Comparison of ENCODE assay signal across 18 cellular contexts in the genomic region with DNA sequence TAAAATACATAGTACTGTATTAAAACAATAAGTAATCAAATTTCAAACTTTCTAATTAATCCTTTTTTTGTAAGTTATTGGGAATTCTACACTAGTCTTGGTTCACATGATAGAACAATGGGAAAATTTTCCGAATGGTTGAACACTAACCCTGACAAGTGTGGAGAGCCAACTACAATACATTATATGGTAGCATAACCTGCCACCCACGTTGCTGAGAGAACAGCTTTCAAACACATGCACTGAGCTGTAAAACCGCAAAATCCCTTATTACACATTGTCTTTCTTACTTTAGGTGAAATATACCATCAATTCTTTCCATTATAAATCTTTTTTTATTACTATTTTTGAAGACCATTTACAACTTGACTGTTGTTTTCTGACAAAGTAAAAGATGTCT. TPM values are rescaled to one million over a fixed set of nuclear protein-coding genes. Genes with fewer than 3 reads are reported as not detected.
A peak's percentile ranks its signal among the peaks of the same experiment; 100 is the strongest.
DNase-seq lines count a peak whose midpoint lies in the region; ATAC-seq, FAIRE-seq and TF ChIP-seq lines count a peak whose summit lies in the region.
"Had no signal": no experiment of that assay in that cellular context is flagged by ENCODE, and none has a peak within 500 bp of the region (broad histone marks: within the 10 kb centered on the region; RNA-seq: fewer than 3 reads in every experiment).

No MANE protein-coding gene starts in this region.

- no peak for TF ChIP-seq POLR2A in GM12892 (IDR thresholded peaks at IDR 0.05; ENCODE audit: low read depth, low read length)

- no peak for TF ChIP-seq CTCF in chondrocyte (IDR thresholded peaks at IDR 0.05)

- H3K4me1 Mint-ChIP-seq in chondrocyte (ENCODE audit: low read depth), result peaks cover 59% of the 10 kb centered on the region

- H3K4me3 Mint-ChIP-seq in chondrocyte (ENCODE audit: unreplicated experiment), result no peak overlapping the region
- H3K4me3 Mint-ChIP-seq: CD14-positive monocyte had no signal

- H3K27me3 Mint-ChIP-seq in chondrocyte (ENCODE audit: low read depth), result no peaks in the 10 kb centered on the region

- DNase-seq in GM12892 (ENCODE audit: insufficient read length) (no peak), NCI-H526 (lab: John Stamatoyannopoulos, UW) (peak; percentile 45 to 62), chondrocyte (ENCODE audit: low spot score) (no peak), renal cortical epithelial cell (ENCODE audit: low read depth) (peak; percentile 72), HPDE6-E6E7 (ENCODE audit: extremely low spot score) (no peak)
- no peak for DNase-seq in activated effector memory CD4-positive, alpha-beta T cell treated with anti-CD3 and anti-CD28 coated beads, Interleukin-2, amount 50 U/mL, for 16 hours
- DNase-seq: COR-L47, GM23248, KG1, NCI-H1105, NCI-H1694 treated with DMSO at 0.1 percent for 48 hours, NCI-H2171, NCI-H446 treated with DMSO at 0.1 percent for 48 hours, Peyer's patch, SHP77 treated with DMSO at 0.1 percent for 48 hours had no signal

- no peaks in the 10 kb centered on the region for H3K9me3 Mint-ChIP-seq in chondrocyte (ENCODE audit: low read depth)
- H3K9me3 Mint-ChIP-seq: CD14-positive monocyte had no signal

- no peak for ATAC-seq in HG03025 (IDR thresholded peaks at IDR 0.05; ENCODE audit: low FRiP score, unreplicated experiment)
- ATAC-seq: HCT116 had no signal

- peak; percentile 64 for FAIRE-seq in GM12892 (lab: Jason Lieb, UNC)

- H3K36me3 Mint-ChIP-seq in chondrocyte (ENCODE audit: low read depth), result peaks cover 2% of the 10 kb centered on the region

- peak overlapping the region; percentile 68 for H3K27ac Mint-ChIP-seq in chondrocyte (ENCODE audit: unreplicated experiment)
- H3K27ac Mint-ChIP-seq: CD14-positive monocyte had no signal

RNA-seq across cellular contexts. Expression of a gene that starts 54.7 kb away (rescaled TPM):
- polyA plus RNA-seq in GM12892 (2012; ENCODE audit: missing spikeins), result 24.8 TPM
- total RNA-seq in chondrocyte, result 17.7 to 21.4 TPM (median 18.3 TPM) in 3 replicates
- 32.5 and 37.0 TPM in 2 replicates for total RNA-seq in renal cortical epithelial cell

RNA-seq across cellular contexts. Expression of a gene that starts 54.8 kb away (rescaled TPM):
- polyA plus RNA-seq in GM12892 (2012; ENCODE audit: missing spikeins), result 76.8 TPM
- total RNA-seq in chondrocyte (48.8 to 75.3 TPM (median 53.1 TPM) in 3 replicates), renal cortical epithelial cell (144 and 179 TPM in 2 replicates)

Comparison
In these comparisons a context has a peak if more than half of its experiments do, and no peak if none do; other contexts are left out.
1. DNase-seq: peak in NCI-H526 (2 of 2) and renal cortical epithelial cell (single experiment); none in GM12892 (single experiment), chondrocyte (single experiment), activated effector memory CD4-positive, alpha-beta T cell treated with anti-CD3 and anti-CD28 coated beads, Interleukin-2, amount 50 U/mL, for 16 hours (single experiment) and HPDE6-E6E7 (single experiment).